22 cellular contexts compared by ENCODE assay signal in genomic region chr2:238075397-238075796, GRCh38. TPM values are rescaled to one million over a fixed set of nuclear protein-coding genes. Genes with fewer than 3 reads are reported as not detected.
"Had no signal": no experiment of that assay in that cellular context is flagged by ENCODE, and none has a peak within 500 bp of the region (broad histone marks: within the 10 kb centered on the region; RNA-seq: fewer than 3 reads in every experiment).

No MANE protein-coding gene starts in this region.

- H3K9me3 Mint-ChIP-seq: activated T-helper 17 cell treated with anti-CD3 and anti-CD28 coated beads, Interleukin-2, amount 50 U/mL, for 72 hours had no signal

- H3K27ac ChIP-seq: brain microvascular endothelial cell, cardiac muscle cell had no signal

- H3K27me3 Mint-ChIP-seq: activated CD8-positive, alpha-beta memory T cell treated with anti-CD3 and anti-CD28 coated beads, Interleukin-2, amount 10 ng/mL, durations not matched to agents 7 days and 5 days; activated naive CD8-positive, alpha-beta T cell; activated T-helper 17 cell treated with anti-CD3 and anti-CD28 coated beads, Interleukin-2, amount 50 U/mL, for 72 hours; T-helper 17 cell had no signal

- H3K4me3 ChIP-seq: cardiac muscle cell had no signal

- H3K27ac Mint-ChIP-seq: activated CD8-positive, alpha-beta memory T cell treated with anti-CD3 and anti-CD28 coated beads, Interleukin-2, amount 10 ng/mL, durations not matched to agents 7 days and 5 days; activated naive CD4-positive, alpha-beta T cell treated with anti-CD3 and anti-CD28 coated beads for 36 hours; activated naive CD8-positive, alpha-beta T cell; activated T-helper 17 cell treated with anti-CD3 and anti-CD28 coated beads, Interleukin-2, amount 50 U/mL, for 72 hours; T-helper 17 cell had no signal

- H3K27me3 ChIP-seq: brain microvascular endothelial cell, cardiac muscle cell had no signal

- H3K4me3 Mint-ChIP-seq: activated CD8-positive, alpha-beta memory T cell treated with anti-CD3 and anti-CD28 coated beads, Interleukin-2, amount 10 ng/mL, durations not matched to agents 7 days and 5 days; activated naive CD4-positive, alpha-beta T cell treated with anti-CD3 and anti-CD28 coated beads for 36 hours; activated naive CD8-positive, alpha-beta T cell; activated T-cell treated with anti-CD3 and anti-CD28 coated beads, Interleukin-2, amount 50 U/mL, for 4 hours; activated T-helper 17 cell treated with anti-CD3 and anti-CD28 coated beads, Interleukin-2, amount 50 U/mL, for 72 hours; T-helper 17 cell had no signal

- H3K36me3 ChIP-seq: brain microvascular endothelial cell, cardiac muscle cell had no signal

- ATAC-seq: activated CD8-positive, alpha-beta memory T cell treated with anti-CD3 and anti-CD28 coated beads, Interleukin-2, amount 10 ng/mL, durations not matched to agents 7 days and 5 days; activated T-cell treated with anti-CD3 and anti-CD28 coated beads, Interleukin-2, amount 50 U/mL, for 4 hours; activated T-helper 17 cell treated with anti-CD3 and anti-CD28 coated beads, Interleukin-2, amount 50 U/mL, for 72 hours; T-helper 17 cell had no signal

- DNase-seq: activated CD4-positive, alpha-beta T cell treated with anti-CD3 and anti-CD28 coated beads, Interleukin-2, amount 50 U/mL, for 1 hour; activated CD4-positive, CD25-positive, alpha-beta regulatory T cell; activated CD8-positive, alpha-beta memory T cell treated with anti-CD3 and anti-CD28 coated beads, Interleukin-2, amount 10 ng/mL, durations not matched to agents 7 days and 5 days; activated gamma-delta T cell; activated naive CD4-positive, alpha-beta T cell treated with anti-CD3 and anti-CD28 coated beads for 36 hours; activated T-cell treated with anti-CD3 and anti-CD28 coated beads, Interleukin-2, amount 50 U/mL, for 4 hours; amygdala; brain microvascular endothelial cell; KG1; NCI-H1092; NCI-H1417; NCI-H1694; NCI-H2029; NCI-H345; NCI-H510A treated with DMSO at 0.1 percent for 48 hours; SIG-M5; T-helper 17 cell; T-helper 9 cell had no signal

RNA-seq across cellular contexts. Expression of gene ESPNL, which starts 24.7 kb away (rescaled TPM):
- total RNA-seq: MCF 10A had no signal
